Comparison of ENCODE assay signal across 9 cellular contexts in genomic region chr11:70271635-70271953, GRCh38. TPM values are rescaled to one million over a fixed set of nuclear protein-coding genes. Genes with fewer than 3 reads are reported as not detected.
DNase-seq lines count a peak whose midpoint lies in the region; ATAC-seq and TF ChIP-seq lines count a peak whose summit lies in the region.
"Had no signal": no experiment of that assay in that cellular context is flagged by ENCODE, and none has a peak within 500 bp of the region (broad histone marks: within the 10 kb centered on the region; RNA-seq: fewer than 3 reads in every experiment).

No MANE protein-coding gene starts in this region.

- H3K27ac ChIP-seq in dorsolateral prefrontal cortex = peak overlapping the region in 20 of 59 donors; percentile 11 to 90 (median 79)
- H3K27ac ChIP-seq in naive thymus-derived CD4-positive, alpha-beta T cell (ENCODE audit: low read depth, low read length) = peak overlapping the region; percentile 83

- DNase-seq in AG09309 (ENCODE audit: low read depth) = no peak
- no peak for DNase-seq in LNCaP clone FGC (ENCODE audit: low read depth)
- DNase-seq in dorsolateral prefrontal cortex = peak in 2 of 10 donors; percentile 34 to 35
- no peak for DNase-seq in naive thymus-derived CD4-positive, alpha-beta T cell
- DNase-seq in GM10248 (ENCODE audit: extremely low spot score) = no peak
- DNase-seq in NCI-H2029 treated with DMSO at 0.1 percent for 48 hours (lab: John Stamatoyannopoulos, UW) = no peak
- DNase-seq in SIG-M5 treated with dmso at 0.1 percent for 504 hours (lab: John Stamatoyannopoulos, UW; ENCODE audit: unreplicated experiment) = no peak
- DNase-seq: NCI-H187 treated with DMSO at 0.1 percent for 48 hours had no signal

- POLR2A ChIA-PET in naive thymus-derived CD4-positive, alpha-beta T cell (lab: Charles Lee) = interaction anchor here (3.7 kb wide), 1 partner anchor 68 kb away, joined by 16 read pairs; the partner anchor contains the start of gene FADD
- POLR2A ChIA-PET in GM10248 (lab: Yijun Ruan, JAX) = no interaction called here

- CTCF ChIA-PET in naive thymus-derived CD4-positive, alpha-beta T cell (lab: Charles Lee) = interaction anchor here (0.6 kb wide), 1 partner anchor 94 kb away, joined by 3 read pairs; no protein-coding TSS in a partner anchor
- CTCF ChIA-PET in GM10248 (lab: Yijun Ruan, JAX) = no interaction called here

- H3K27ac Mint-ChIP-seq in naive thymus-derived CD4-positive, alpha-beta T cell = peak overlapping the region in 7 of 9 donors; percentile 28 to 96 (median 79)

- H3K27me3 ChIP-seq in dorsolateral prefrontal cortex = no peaks in the 10 kb centered on the region
- no peaks in the 10 kb centered on the region for H3K27me3 ChIP-seq in naive thymus-derived CD4-positive, alpha-beta T cell (ENCODE audit: control insufficient read depth in 2 of 2, insufficient read depth in 2 of 2, low read length in 2 of 2)

- peak overlapping the region; percentile 86 to 94 (median 90) for H3K4me3 Mint-ChIP-seq in naive thymus-derived CD4-positive, alpha-beta T cell

- no peaks in the 10 kb centered on the region for H3K9me3 Mint-ChIP-seq in naive thymus-derived CD4-positive, alpha-beta T cell

- no peak for ATAC-seq in naive thymus-derived CD4-positive, alpha-beta T cell
- no peak for ATAC-seq in HG02678 (IDR thresholded peaks at IDR 0.05; ENCODE audit: unreplicated experiment)

- H3K4me3 ChIP-seq in AG09309 (ENCODE audit: control insufficient read depth, low read depth, low read length) (peak overlapping the region; percentile 67), LNCaP clone FGC (ENCODE audit: low read depth, low read length) (peak overlapping the region; percentile 98), dorsolateral prefrontal cortex (peak overlapping the region; percentile 50 to 100 (median 90))
- H3K4me3 ChIP-seq in naive thymus-derived CD4-positive, alpha-beta T cell (ENCODE audit: low read length) = peak overlapping the region; percentile 70

- TF ChIP-seq CTCF in AG09309 (IDR thresholded peaks at IDR 0.05; ENCODE audit: control insufficient read depth, insufficient read depth, low read depth, low read length, missing control alignments) (no peak), LNCaP clone FGC (IDR thresholded peaks at IDR 0.05; ENCODE audit: control insufficient read depth, extremely low read depth, insufficient read depth) (no peak), dorsolateral prefrontal cortex (IDR thresholded peaks at IDR 0.05 in 54 of 56, conservative IDR thresholded peaks at IDR 0.05 in 2 of 56; ENCODE audit: low read depth in 1 of 56, partially characterized antibody in 56 of 56) (no peak), GM10248 (IDR thresholded peaks at IDR 0.05; ENCODE audit: control extremely low read depth, extremely low read depth, low read depth, missing control alignments) (no peak)

- peaks cover 26 to 66% (median 55%) of the 10 kb centered on the region in 7 donors for H3K4me1 Mint-ChIP-seq in naive thymus-derived CD4-positive, alpha-beta T cell

- H3K4me1 ChIP-seq in naive thymus-derived CD4-positive, alpha-beta T cell (ENCODE audit: control insufficient read depth in 2 of 2, insufficient read depth in 2 of 2, low read length in 2 of 2) = peaks cover 4 to 21% of the 10 kb centered on the region in 2 donors

- no peaks in the 10 kb centered on the region for H3K9me3 ChIP-seq in naive thymus-derived CD4-positive, alpha-beta T cell (ENCODE audit: control insufficient read depth in 2 of 3, low read length in 3 of 3)

- peaks cover 0 to 23% (median 7%) of the 10 kb centered on the region in 5 donors for H3K27me3 Mint-ChIP-seq in naive thymus-derived CD4-positive, alpha-beta T cell

- H3K36me3 Mint-ChIP-seq in naive thymus-derived CD4-positive, alpha-beta T cell = peaks cover 0 to 21% (median 8%) of the 10 kb centered on the region in 5 donors

- H3K36me3 ChIP-seq in naive thymus-derived CD4-positive, alpha-beta T cell (ENCODE audit: control insufficient read depth in 2 of 3, insufficient read depth in 3 of 3, low read length in 3 of 3) = peaks cover 0 to 12% (median 6%) of the 10 kb centered on the region in 3 experiments

- intact Hi-C loops in dorsolateral prefrontal cortex (cut with DNase I) = loop anchor here (2.0 to 5.0 kb wide), 3 partner anchors 69 to 126 kb away; partner anchors contain the start of genes FADD (in 2 of the 2) and CTTN (in 1 of the 2)
- intact Hi-C loops in naive thymus-derived CD4-positive, alpha-beta T cell (cut with micrococcal nuclease) = loop anchor here (2.0 to 10.0 kb wide), 5 partner anchors 123 to 1953 kb away; partner anchors contain the start of genes CTTN (in 1 of the 2), DHCR7 (in 1 of the 2), INPPL1 (in 1 of the 2) and NADSYN1 (in 1 of the 2)

RNA-seq across cellular contexts. Expression of gene PPFIA1, which starts 1.1 kb away (rescaled TPM):
- 100 to 1,000 TPM in 45 of 120 experiments, 10 to 100 TPM in 75; 65.9 to 132 (median 94.2) TPM for total RNA-seq in dorsolateral prefrontal cortex
- 10 to 100 TPM; 41.5 to 71.0 (median 52.3) TPM for total RNA-seq in naive thymus-derived CD4-positive, alpha-beta T cell
- 10 to 100 TPM; 14.3 to 14.8 TPM for polyA plus RNA-seq in naive thymus-derived CD4-positive, alpha-beta T cell
